16 cellular contexts compared by ENCODE assay signal in genomic region chr11:119787074-119787461, GRCh38. TPM values are rescaled to one million over a fixed set of nuclear protein-coding genes. Genes with fewer than 3 reads are reported as not detected.
DNase-seq lines count a peak whose midpoint lies in the region; ATAC-seq and TF ChIP-seq lines count a peak whose summit lies in the region.
"Had no signal": no experiment of that assay in that cellular context is flagged by ENCODE, and none has a peak within 500 bp of the region (broad histone marks: within the 10 kb centered on the region; RNA-seq: fewer than 3 reads in every experiment).

No MANE protein-coding gene starts in this region.

- TF ChIP-seq POLR2A in adrenal gland (IDR thresholded peaks at IDR 0.05) (no peak), ovary (IDR thresholded peaks at IDR 0.05) (no peak)

- DNase-seq in Right ventricle myocardium inferior (ENCODE audit: missing footprints) (peak; percentile 58), left ventricle myocardium superior (no peak), NCI-H2171 treated with DMSO at 0.1 percent for 48 hours (lab: John Stamatoyannopoulos, UW) (peak; percentile 56), glutamatergic neuron (peak; percentile 9), DMS 273 treated with DMSO at 0.1 percent for 48 hours (lab: John Stamatoyannopoulos, UW) (no peak), adrenal gland (no peak), ovary (no peak), HUDEP-2 (lab: John Stamatoyannopoulos, UW; ENCODE audit: unreplicated experiment in 76 of 76) (no peak)
- DNase-seq: CD8-positive, alpha-beta memory T cell; GF-D8; NCI-H1048; NCI-H2029; NCI-H774; SHP77 treated with DMSO at 0.1 percent for 48 hours had no signal

- intact Hi-C loops in Right ventricle myocardium inferior (cut with DNase I) (no loop called here), left ventricle myocardium superior (cut with micrococcal nuclease) (no loop called here), adrenal gland (cut with DNase I) (no loop called here), ovary (cut with DNase I) (no loop called here)

- H3K4me3 ChIP-seq in adrenal gland (no peak overlapping the region), ovary (no peak overlapping the region)
- H3K4me3 ChIP-seq: BLaER1 had no signal

- no peak overlapping the region for H3K27ac Mint-ChIP-seq in glutamatergic neuron (ENCODE audit: unreplicated experiment)
- H3K27ac Mint-ChIP-seq: CD8-positive, alpha-beta memory T cell had no signal

- ATAC-seq in Right ventricle myocardium inferior, result no peak
- ATAC-seq in left ventricle myocardium superior, result no peak
- ATAC-seq: SK-N-SH treated with all-trans-retinoic acid at 6 μM for 48 hours had no signal

- H3K4me1 ChIP-seq in adrenal gland (replicated peaks in 1 of 2), result no peaks in the 10 kb centered on the region
- H3K4me1 ChIP-seq in ovary (ENCODE audit: insufficient read depth), result no peaks in the 10 kb centered on the region

- WGBS in adrenal gland, 4 donors, result 71 to 100% (median 78%) methylated on average over 3 to 6 of the region's 6 CpGs
- WGBS in ovary, 3 donors, result 89 to 91% (median 90%) methylated on average over 6 of the region's 6 CpGs

- TF ChIP-seq CTCF in glutamatergic neuron (IDR thresholded peaks at IDR 0.05; ENCODE audit: partially characterized antibody, unreplicated experiment), result no peak
- TF ChIP-seq CTCF in adrenal gland (IDR thresholded peaks at IDR 0.05), result no peak
- TF ChIP-seq CTCF in ovary (IDR thresholded peaks at IDR 0.05), result no peak

- TF ChIP-seq EP300 in ovary (IDR thresholded peaks at IDR 0.05), result no peak

- H3K4me3 Mint-ChIP-seq in glutamatergic neuron (ENCODE audit: unreplicated experiment), result no peak overlapping the region
- H3K4me3 Mint-ChIP-seq: CD8-positive, alpha-beta memory T cell had no signal

- H3K27me3 ChIP-seq in adrenal gland, result no peaks in the 10 kb centered on the region
- H3K27me3 ChIP-seq in ovary, result no peaks in the 10 kb centered on the region
- H3K27me3 ChIP-seq: BLaER1 had no signal

- peaks cover 5% of the 10 kb centered on the region for H3K9me3 Mint-ChIP-seq in glutamatergic neuron (ENCODE audit: unreplicated experiment)
- H3K9me3 Mint-ChIP-seq: CD8-positive, alpha-beta memory T cell had no signal

- H3K9me3 ChIP-seq in adrenal gland (replicated peaks in 1 of 3) (no peaks in the 10 kb centered on the region), ovary (no peaks in the 10 kb centered on the region)

- H3K36me3 ChIP-seq in adrenal gland (replicated peaks in 1 of 2), result no peaks in the 10 kb centered on the region
- H3K36me3 ChIP-seq in ovary, result no peaks in the 10 kb centered on the region
- H3K36me3 ChIP-seq: BLaER1 had no signal

- H3K4me1 Mint-ChIP-seq in glutamatergic neuron (ENCODE audit: low read depth, unreplicated experiment), result peaks cover 27% of the 10 kb centered on the region
- H3K4me1 Mint-ChIP-seq: CD8-positive, alpha-beta memory T cell had no signal

- H3K27ac ChIP-seq in adrenal gland, result no peak overlapping the region
- H3K27ac ChIP-seq in ovary, result no peak overlapping the region
- H3K27ac ChIP-seq: BLaER1 had no signal

- H3K27me3 Mint-ChIP-seq in glutamatergic neuron (ENCODE audit: unreplicated experiment), result peaks cover 8% of the 10 kb centered on the region

- no peaks in the 10 kb centered on the region for H3K36me3 Mint-ChIP-seq in glutamatergic neuron (ENCODE audit: unreplicated experiment)
- H3K36me3 Mint-ChIP-seq: CD8-positive, alpha-beta memory T cell had no signal

RNA-seq across cellular contexts. Expression of gene NECTIN1, which starts 58.1 kb away (rescaled TPM):
- total RNA-seq in Right ventricle myocardium inferior, result 20.0 TPM
- total RNA-seq in left ventricle myocardium superior, result 20.6 TPM
- 26.0 TPM for total RNA-seq in glutamatergic neuron (ENCODE audit: unreplicated experiment)
- 10 to 100 TPM in 1 of 8 donors, 1 to 10 TPM in 7; 1.6 to 19.6 (median 5.6) TPM for total RNA-seq in adrenal gland
- 1 to 10 TPM; 2.6 to 6.9 (median 5.6) TPM for polyA plus RNA-seq in adrenal gland
- 10 to 100 TPM in 1 of 7 donors, 1 to 10 TPM in 6; 1.5 to 12.1 (median 6.3) TPM for total RNA-seq in ovary
- 1 to 10 TPM; 3.8 to 4.2 TPM for polyA plus RNA-seq in ovary

Comparison
In these comparisons a context has a peak if more than half of its experiments do, and no peak if none do; other contexts are left out.
1. DNase-seq: peak in Right ventricle myocardium inferior (single experiment), NCI-H2171 treated with DMSO at 0.1 percent for 48 hours (single experiment) and glutamatergic neuron (single experiment); none in left ventricle myocardium superior (single experiment), DMS 273 treated with DMSO at 0.1 percent for 48 hours (single experiment), adrenal gland (0 of 7), ovary (0 of 5) and HUDEP-2 (0 of 76).